1 cellular context compared by ENCODE assay signal in the genomic region with DNA sequence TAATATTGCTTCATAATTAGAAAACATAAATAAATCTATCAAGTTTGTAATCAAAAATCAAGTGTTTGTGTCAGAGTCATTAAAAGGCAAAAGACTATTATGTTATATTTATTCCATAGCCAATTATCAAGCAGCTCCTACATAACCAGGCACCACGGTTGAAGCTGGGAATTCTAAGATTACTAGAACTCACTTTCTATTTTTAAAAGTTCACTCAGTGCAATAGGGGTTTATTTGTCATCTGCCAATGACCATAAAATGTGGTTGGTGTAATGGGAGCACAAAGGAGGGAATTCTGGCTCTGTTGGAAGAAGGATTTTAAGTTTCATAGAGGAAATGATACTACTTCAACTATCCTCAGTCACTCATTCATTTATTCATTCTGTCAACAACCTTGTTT.
TF ChIP-seq lines count a peak whose summit lies in the region.

No MANE protein-coding gene starts in this region.

TF ChIP-seq in K562, 482 proteins besides CTCF, POLR2A, EP300 and RAD21 (continued from another document):
- no peak for TF ChIP-seq FOXJ2 (tag; IDR thresholded peaks at IDR 0.05)
- TF ChIP-seq HDGF (IDR thresholded peaks at IDR 0.05): no peak
- TF ChIP-seq NCOA4 (IDR thresholded peaks at IDR 0.05; ENCODE audit: partially characterized antibody): no peak
- no peak for TF ChIP-seq BRCA1 (IDR thresholded peaks at IDR 0.05)
- no peak for TF ChIP-seq BRCA1 (CRISPR knock-in tag; IDR thresholded peaks at IDR 0.05)
- TF ChIP-seq PHTF2 (CRISPR knock-in tag; IDR thresholded peaks at IDR 0.05): no peak
- no peak for TF ChIP-seq BRD9 (IDR thresholded peaks at IDR 0.05; ENCODE audit: low read depth, partially characterized antibody)
- TF ChIP-seq RNF2 (IDR thresholded peaks at IDR 0.05): no peak
- TF ChIP-seq, protein P1, sequence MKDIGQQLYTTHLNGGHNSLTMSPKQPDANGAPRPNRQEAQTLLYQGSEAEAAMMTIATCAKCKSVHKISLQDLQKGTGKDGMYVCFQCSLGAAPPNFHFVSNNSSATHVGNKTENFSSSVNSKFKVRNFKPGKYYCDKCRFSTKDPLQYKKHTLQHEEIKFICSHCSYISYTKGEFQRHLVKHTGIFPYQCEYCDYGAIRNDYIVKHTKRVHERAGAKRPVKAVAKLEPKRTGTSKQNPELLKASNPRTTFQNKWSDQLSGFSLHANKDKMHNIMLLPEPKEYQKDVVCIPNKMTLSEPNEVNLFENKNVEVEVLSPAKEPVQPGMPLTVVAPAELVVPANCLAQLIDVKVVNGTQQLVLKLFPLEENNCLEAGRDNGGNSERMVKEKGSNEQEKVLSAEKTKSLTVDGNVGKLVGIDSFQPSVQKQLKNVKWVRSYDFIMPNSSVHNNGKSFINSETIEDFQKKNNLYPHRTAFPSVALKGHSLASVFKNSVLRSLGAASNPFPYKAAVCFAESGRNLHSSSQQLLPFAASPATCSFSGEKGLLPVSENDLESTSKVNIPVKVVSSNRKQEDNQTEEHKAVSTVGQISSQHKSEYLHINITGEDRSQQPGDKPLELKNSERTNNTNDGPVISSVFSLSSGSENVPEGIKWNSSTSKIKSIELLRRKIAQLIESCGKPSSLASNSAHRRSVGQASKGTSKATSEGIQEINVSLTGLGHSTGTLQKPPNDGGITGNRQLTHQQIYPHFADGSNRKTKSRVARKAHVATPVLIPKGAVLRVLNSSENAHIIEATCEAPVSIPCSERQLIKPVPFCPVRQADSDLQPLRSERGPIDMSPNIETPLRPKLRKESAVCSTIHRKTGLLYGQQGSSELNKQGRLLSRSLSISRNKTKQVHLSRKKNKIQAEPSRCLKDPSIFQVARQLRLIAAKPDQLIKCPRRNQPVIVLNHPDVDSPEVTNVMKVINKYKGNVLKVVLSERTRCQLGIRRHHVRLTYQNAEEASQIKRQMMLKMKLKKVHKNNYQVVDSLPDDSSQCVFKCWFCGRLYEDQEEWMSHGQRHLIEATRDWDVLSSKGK (CRISPR knock-in tag; IDR thresholded peaks at IDR 0.05): no peak
